ENCODE assay signal across 8 cellular contexts in genomic region chr1:112298558-112298957, GRCh38.
DNase-seq lines count a peak whose midpoint lies in the region; ATAC-seq and TF ChIP-seq lines count a peak whose summit lies in the region.

No MANE protein-coding gene starts in this region.

- peak; percentile 1 for DNase-seq in NCI-H2081 (lab: John Stamatoyannopoulos, UW)
- DNase-seq in NCI-H2081 treated with DMSO at 0.1 percent for 48 hours (lab: John Stamatoyannopoulos, UW) = no peak
- peak; percentile 7 for DNase-seq in HuH-7.5 (ENCODE audit: low spot score)
- DNase-seq in SKM-1 (lab: John Stamatoyannopoulos, UW; ENCODE audit: unreplicated experiment) = peak; percentile 37
- DNase-seq in erythroblast (lab: John Stamatoyannopoulos, UW) = peak; percentile 39 to 63
- peak; percentile 19 for DNase-seq in non-pigmented ciliary epithelial cell (ENCODE audit: low read depth)

- TF ChIP-seq POLR2A in erythroblast (IDR thresholded peaks at IDR 0.05; ENCODE audit: low read length) = no peak

- ATAC-seq in GM19324 (IDR thresholded peaks at IDR 0.05; ENCODE audit: low FRiP score, unreplicated experiment) (no peak), HG03025 (IDR thresholded peaks at IDR 0.05; ENCODE audit: low FRiP score, unreplicated experiment) (no peak)
